8 cellular contexts compared by ENCODE assay signal in the genomic region with DNA sequence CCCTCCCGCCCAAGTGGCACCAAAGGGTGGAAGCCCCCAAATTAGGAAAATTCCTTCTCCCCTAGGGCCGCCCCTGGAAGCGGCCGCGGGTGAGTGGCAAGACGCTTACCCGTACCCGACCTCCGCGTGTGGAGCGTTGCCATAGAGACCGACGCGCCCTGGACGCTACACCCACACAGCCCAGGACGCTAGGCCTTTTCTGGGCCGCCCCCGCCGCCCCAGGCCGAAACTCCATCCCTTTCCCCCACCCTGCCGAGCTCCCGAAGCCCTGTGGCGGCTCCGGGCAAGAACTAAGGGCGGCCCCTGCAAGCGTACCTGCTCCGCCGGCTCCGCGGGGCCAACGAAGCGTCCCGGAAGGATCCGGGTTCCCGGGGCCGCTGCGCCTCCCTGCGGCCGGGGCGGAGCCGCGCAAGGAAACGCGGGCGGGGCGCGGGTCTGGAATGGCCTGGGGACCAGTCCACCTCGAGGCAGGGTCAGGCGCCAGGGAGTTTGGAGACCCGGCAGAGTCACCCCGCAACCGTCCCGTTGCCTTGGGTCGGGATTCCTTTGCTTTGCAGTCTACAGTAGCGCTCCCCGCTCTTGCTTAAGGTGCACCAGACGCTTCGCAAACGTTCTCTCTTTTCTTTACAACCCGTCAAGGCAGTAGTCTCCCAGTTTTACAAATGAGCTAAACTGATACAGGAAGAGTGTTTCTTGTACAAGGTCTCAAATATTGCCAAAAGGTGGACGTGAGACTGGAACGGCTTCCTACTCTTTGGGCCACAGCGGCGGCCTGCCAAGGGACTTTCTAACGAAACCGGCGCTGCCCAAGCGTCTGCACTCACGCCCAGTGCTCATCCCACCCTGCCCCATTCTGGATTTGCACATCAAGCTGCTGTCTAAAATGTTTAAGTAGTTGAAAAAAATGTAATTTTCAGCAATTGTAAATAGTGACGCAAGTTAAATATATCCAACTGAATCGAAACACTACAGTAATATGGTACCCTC. TPM values are rescaled to one million over a fixed set of nuclear protein-coding genes. Genes with fewer than 3 reads are reported as not detected.
DNase-seq lines count a peak whose midpoint lies in the region; ATAC-seq lines count a peak whose summit lies in the region.

A gene with protein sequence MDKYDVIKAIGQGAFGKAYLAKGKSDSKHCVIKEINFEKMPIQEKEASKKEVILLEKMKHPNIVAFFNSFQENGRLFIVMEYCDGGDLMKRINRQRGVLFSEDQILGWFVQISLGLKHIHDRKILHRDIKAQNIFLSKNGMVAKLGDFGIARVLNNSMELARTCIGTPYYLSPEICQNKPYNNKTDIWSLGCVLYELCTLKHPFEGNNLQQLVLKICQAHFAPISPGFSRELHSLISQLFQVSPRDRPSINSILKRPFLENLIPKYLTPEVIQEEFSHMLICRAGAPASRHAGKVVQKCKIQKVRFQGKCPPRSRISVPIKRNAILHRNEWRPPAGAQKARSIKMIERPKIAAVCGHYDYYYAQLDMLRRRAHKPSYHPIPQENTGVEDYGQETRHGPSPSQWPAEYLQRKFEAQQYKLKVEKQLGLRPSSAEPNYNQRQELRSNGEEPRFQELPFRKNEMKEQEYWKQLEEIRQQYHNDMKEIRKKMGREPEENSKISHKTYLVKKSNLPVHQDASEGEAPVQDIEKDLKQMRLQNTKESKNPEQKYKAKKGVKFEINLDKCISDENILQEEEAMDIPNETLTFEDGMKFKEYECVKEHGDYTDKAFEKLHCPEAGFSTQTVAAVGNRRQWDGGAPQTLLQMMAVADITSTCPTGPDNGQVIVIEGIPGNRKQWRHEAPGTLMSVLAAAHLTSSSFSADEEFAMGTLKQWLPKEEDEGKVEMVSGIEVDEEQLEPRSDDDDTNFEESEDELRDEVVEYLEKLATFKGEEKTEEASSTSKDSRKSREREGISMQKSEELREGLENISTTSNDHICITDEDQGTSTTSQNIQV (minus strand): TSS at position 360 of the 987 bp plus-strand sequence. CDS start 1,591 bp downstream, outside the sequence.

- ATAC-seq in HG02571 (IDR thresholded peaks at IDR 0.05; ENCODE audit: unreplicated experiment): peak; percentile 76
- peak; percentile 70 to 73 for ATAC-seq in activated CD4-positive, CD25-positive, alpha-beta regulatory T cell treated with anti-CD3 and anti-CD28 coated beads, Interleukin-2, amount 50 U/mL, for 24 hours

- peak; percentile 19 for DNase-seq in NCI-H1436 (lab: John Stamatoyannopoulos, UW)
- DNase-seq in NCI-H1436 treated with DMSO at 0.1 percent for 48 hours (lab: John Stamatoyannopoulos, UW): no peak
- peak; percentile 32 for DNase-seq in NCI-H1105 treated with DMSO at 0.1 percent for 48 hours (lab: John Stamatoyannopoulos, UW)
- DNase-seq in cerebellum (ENCODE audit: low spot score): peak; percentile 54
- DNase-seq in kidney tubule cell (ENCODE audit: low spot score): peak; percentile 70
- DNase-seq in stimulated activated CD4-positive, alpha-beta T cell treated with anti-CD3 and anti-CD28 coated beads, Interleukin-15, amount 100 ng/mL, for 24 hours: peak; percentile 73

RNA-seq across cellular contexts. Expression of the gene that starts here (rescaled TPM):
- total RNA-seq in cerebellum: 2.4 TPM
